16 cellular contexts compared by ENCODE assay signal in the genomic region with DNA sequence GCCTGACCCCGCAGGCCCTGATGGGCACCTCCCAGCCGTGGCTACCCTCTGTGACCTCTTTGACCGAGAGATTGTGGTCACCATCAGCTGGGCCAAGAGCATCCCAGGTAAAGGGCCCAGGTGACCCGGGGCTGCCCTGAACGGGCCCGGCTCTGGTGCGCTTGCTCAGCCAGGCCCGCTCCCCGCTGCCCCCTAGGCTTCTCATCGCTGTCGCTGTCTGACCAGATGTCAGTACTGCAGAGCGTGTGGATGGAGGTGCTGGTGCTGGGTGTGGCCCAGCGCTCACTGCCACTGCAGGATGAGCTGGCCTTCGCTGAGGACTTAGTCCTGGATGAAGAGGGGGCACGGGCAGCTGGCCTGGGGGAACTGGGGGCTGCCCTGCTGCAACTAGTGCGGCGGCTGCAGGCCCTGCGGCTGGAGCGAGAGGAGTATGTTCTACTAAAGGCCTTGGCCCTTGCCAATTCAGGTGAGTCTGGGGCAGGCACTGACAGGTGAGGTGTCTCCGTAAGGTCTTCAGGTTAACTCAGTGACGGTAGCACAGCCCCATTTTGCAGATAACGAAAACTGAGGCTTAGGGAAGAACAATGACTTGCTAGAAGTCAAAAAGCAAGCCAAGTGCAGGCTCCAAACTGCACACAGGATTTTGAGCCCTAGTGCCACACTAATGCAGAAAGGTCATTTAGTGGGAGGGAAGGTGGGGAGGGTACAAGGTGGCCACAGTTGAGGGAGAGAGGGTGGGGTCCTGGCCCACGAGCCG. TPM values are rescaled to one million over a fixed set of nuclear protein-coding genes. Genes with fewer than 3 reads are reported as not detected.
DNase-seq lines count a peak whose midpoint lies in the region; ATAC-seq and TF ChIP-seq lines count a peak whose summit lies in the region.
"Had no signal": no experiment of that assay in that cellular context is flagged by ENCODE, and none has a peak within 500 bp of the region (broad histone marks: within the 10 kb centered on the region; RNA-seq: fewer than 3 reads in every experiment).

No MANE protein-coding gene starts in this region.

- H3K9me3 ChIP-seq in left ventricle myocardium inferior (replicated peaks) (no peaks in the 10 kb centered on the region), RWPE2 (ENCODE audit: severe bottlenecking) (no peaks in the 10 kb centered on the region), gastroesophageal sphincter (no peaks in the 10 kb centered on the region), stomach (no peaks in the 10 kb centered on the region)
- H3K9me3 ChIP-seq: psoas muscle, upper lobe of right lung had no signal

- peak overlapping the region; percentile 64 for H3K27ac ChIP-seq in left ventricle myocardium inferior (replicated peaks)
- no peak overlapping the region for H3K27ac ChIP-seq in RWPE2 (ENCODE audit: poor library complexity, severe bottlenecking)
- peak overlapping the region in 3 of 4 donors; percentile 66 to 73 (median 71) for H3K27ac ChIP-seq in gastroesophageal sphincter
- peak overlapping the region in 3 of 5 donors; percentile 65 to 80 (median 72) for H3K27ac ChIP-seq in stomach

- no peak for ATAC-seq in Right ventricle myocardium superior (ENCODE audit: poor library complexity)
- no peak for ATAC-seq in RWPE2 (ENCODE audit: low read depth)
- no peak for ATAC-seq in gastroesophageal sphincter
- ATAC-seq: GM12878, psoas muscle, upper lobe of right lung had no signal

- intact Hi-C loops in left ventricle myocardium inferior (cut with micrococcal nuclease) (no loop called here), Right ventricle myocardium superior (cut with DNase I) (loop anchor here (5.0 kb wide), 1 partner anchor 42 kb away; a partner anchor contains a TSS), stomach (cut with DNase I; ENCODE audit: low total_unique reads) (no loop called here)

- peaks cover 29% of the 10 kb centered on the region for H3K36me3 ChIP-seq in left ventricle myocardium inferior
- H3K36me3 ChIP-seq in RWPE2 (ENCODE audit: low read depth): peaks cover 29% of the 10 kb centered on the region
- peaks cover 0 to 34% of the 10 kb centered on the region in 2 donors for H3K36me3 ChIP-seq in gastroesophageal sphincter
- H3K36me3 ChIP-seq in stomach: peaks cover 23 to 42% (median 35%) of the 10 kb centered on the region in 4 donors

- no peaks in the 10 kb centered on the region for H3K27me3 ChIP-seq in left ventricle myocardium inferior (ENCODE audit: low read depth)
- H3K27me3 ChIP-seq in RWPE2 (ENCODE audit: insufficient read depth, poor library complexity, severe bottlenecking): no peaks in the 10 kb centered on the region
- H3K27me3 ChIP-seq in gastroesophageal sphincter: no peaks in the 10 kb centered on the region
- H3K27me3 ChIP-seq in stomach: no peaks in the 10 kb centered on the region
- H3K27me3 ChIP-seq: upper lobe of right lung had no signal

- TF ChIP-seq CTCF in left ventricle myocardium inferior (IDR thresholded peaks at IDR 0.05; ENCODE audit: borderline replicate concordance): no peak
- TF ChIP-seq CTCF in RWPE2 (IDR thresholded peaks at IDR 0.05; ENCODE audit: poor library complexity, severe bottlenecking): no peak
- no peak for TF ChIP-seq CTCF in gastroesophageal sphincter (IDR thresholded peaks at IDR 0.05)
- TF ChIP-seq CTCF in stomach (IDR thresholded peaks at IDR 0.05): no peak

- DNase-seq in left ventricle myocardium inferior (no peak), Right ventricle myocardium superior (no peak), RWPE2 (ENCODE audit: low spot score) (peak; percentile 46), stomach (no peak), DMS53 (lab: John Stamatoyannopoulos, UW) (no peak), NCI-H226 (no peak), NCI-H187 treated with DMSO at 0.1 percent for 48 hours (lab: John Stamatoyannopoulos, UW) (no peak)
- DNase-seq: anterior cingulate cortex, DMS79 treated with DMSO at 0.1 percent for 48 hours, KG1, psoas muscle, SIG-M5, upper lobe of right lung had no signal

- WGBS in gastroesophageal sphincter (ENCODE audit: low coverage in 1 of 2), 2 donors: 67 to 100% methylated on average over 1 to 7 of the region's 24 CpGs
- WGBS in stomach, 5 donors: 80 to 85% (median 84%) methylated on average over 14 to 24 of the region's 24 CpGs

- H3K4me1 ChIP-seq in left ventricle myocardium inferior (peaks cover 79% of the 10 kb centered on the region), RWPE2 (ENCODE audit: insufficient read depth, poor library complexity, severe bottlenecking) (peaks cover 15% of the 10 kb centered on the region), gastroesophageal sphincter (peaks cover 0 to 59% (median 14%) of the 10 kb centered on the region in 3 donors), stomach (peaks cover 20 to 62% (median 44%) of the 10 kb centered on the region in 4 donors)

- TF ChIP-seq POLR2A in gastroesophageal sphincter (IDR thresholded peaks at IDR 0.05): no peak
- TF ChIP-seq POLR2A in stomach (IDR thresholded peaks at IDR 0.05): no peak

- no peak for TF ChIP-seq EP300 in gastroesophageal sphincter (IDR thresholded peaks at IDR 0.05)
- no peak for TF ChIP-seq EP300 in stomach (IDR thresholded peaks at IDR 0.05)

- H3K4me3 ChIP-seq in left ventricle myocardium inferior (no peak overlapping the region), RWPE2 (ENCODE audit: severe bottlenecking) (no peak overlapping the region), gastroesophageal sphincter (no peak overlapping the region), stomach (no peak overlapping the region)
- H3K4me3 ChIP-seq: GM12878, upper lobe of right lung had no signal

RNA-seq across cellular contexts. Expression of a gene that starts 2.4 kb away (rescaled TPM):
- total RNA-seq in left ventricle myocardium inferior: 97.5 TPM
- 97.5 TPM for total RNA-seq in Right ventricle myocardium superior
- 100 to 1,000 TPM; 180 to 267 (median 218) TPM for total RNA-seq in gastroesophageal sphincter
- total RNA-seq in stomach: 100 to 1,000 TPM in 2 of 5 donors, 10 to 100 TPM in 3; 50.8 to 181 (median 99.9) TPM
- polyA plus RNA-seq in stomach: 100 to 1,000 TPM; 271 to 337 (median 328) TPM

RNA-seq across cellular contexts. Expression of a gene that starts 2.9 kb away (rescaled TPM):
- 321 TPM for total RNA-seq in left ventricle myocardium inferior
- total RNA-seq in Right ventricle myocardium superior: 417 TPM
- 100 to 1,000 TPM; 179 to 260 (median 181) TPM for total RNA-seq in gastroesophageal sphincter
- 100 to 1,000 TPM in 3 of 5 donors, 10 to 100 TPM in 1, 1 to 10 TPM in 1; 9.3 to 254 (median 125) TPM for total RNA-seq in stomach
- polyA plus RNA-seq in stomach: 100 to 1,000 TPM; 462 to 725 (median 673) TPM

RNA-seq across cellular contexts. Expression of a gene that starts 9.7 kb away (rescaled TPM):
- total RNA-seq in left ventricle myocardium inferior (213 TPM), Right ventricle myocardium superior (241 TPM), gastroesophageal sphincter (10 to 100 TPM; 39.8 to 77.1 (median 71.2) TPM), stomach (100 to 1,000 TPM in 3 of 5 donors, 10 to 100 TPM in 2; 45.5 to 685 (median 142) TPM)
- polyA plus RNA-seq in stomach: 10 to 100 TPM; 63.5 to 86.6 (median 82.5) TPM

RNA-seq across cellular contexts. Expression of a gene that starts 14.8 kb away (rescaled TPM):
- total RNA-seq in left ventricle myocardium inferior: not detected
- total RNA-seq in Right ventricle myocardium superior: not detected
- total RNA-seq in gastroesophageal sphincter: not detected
- 10 to 100 TPM in 1 of 5 donors, not detected in 4; 11.3 TPM for total RNA-seq in stomach
- polyA plus RNA-seq in stomach: 1 to 10 TPM in 2 of 3 donors, under 1 TPM in 1; 0.18 to 5.2 (median 1.7) TPM
- total RNA-seq: GM12878, mesenteric fat pad, psoas muscle, upper lobe of right lung had no signal

RNA-seq across cellular contexts. Expression of a gene that starts 23.9 kb away (rescaled TPM):
- not detected for total RNA-seq in left ventricle myocardium inferior
- total RNA-seq in Right ventricle myocardium superior: not detected
- under 1 TPM in 1 of 4 donors, not detected in 3; 0.31 TPM for total RNA-seq in gastroesophageal sphincter
- total RNA-seq in stomach: not detected
- polyA plus RNA-seq in stomach: not detected
- total RNA-seq: GM12878, mesenteric fat pad, psoas muscle, upper lobe of right lung had no signal
- polyA plus RNA-seq: psoas muscle had no signal
